18 cellular contexts compared by ENCODE assay signal in genomic region chr17:8458128-8458527, GRCh38.
"Had no signal": no experiment of that assay in that cellular context is flagged by ENCODE, and none has a peak within 500 bp of the region (broad histone marks: within the 10 kb centered on the region; RNA-seq: fewer than 3 reads in every experiment).

No MANE protein-coding gene starts in this region.

- H3K9me3 ChIP-seq: heart left ventricle, testis, tibial nerve, upper lobe of right lung, vagina had no signal

- H3K4me3 ChIP-seq: coronary artery, dorsolateral prefrontal cortex, heart left ventricle, testis, tibial nerve, upper lobe of right lung, vagina had no signal

- H3K27ac Mint-ChIP-seq: nephron had no signal

- H3K4me3 Mint-ChIP-seq: naive B cell; nephron; stimulated activated naive CD8-positive, alpha-beta T cell treated with anti-CD3 and anti-CD28 coated beads, Interleukin-15, amount 100 ng/mL, for 72 hours had no signal

- H3K9me3 Mint-ChIP-seq: naive B cell; nephron; stimulated activated naive CD8-positive, alpha-beta T cell treated with anti-CD3 and anti-CD28 coated beads, Interleukin-15, amount 100 ng/mL, for 72 hours had no signal

- H3K27me3 ChIP-seq: dorsolateral prefrontal cortex, heart left ventricle, testis, tibial nerve, upper lobe of right lung, vagina had no signal

- H3K4me1 ChIP-seq: testis, tibial nerve, upper lobe of right lung, vagina had no signal

- DNase-seq: dorsolateral prefrontal cortex; effector CD8-positive, alpha-beta T cell; heart left ventricle; hippocampal formation; kidney glomerular epithelial cell; mesendoderm; naive B cell; posterior cingulate gyrus; right cardiac atrium; small intestine; stimulated activated CD4-positive, alpha-beta T cell treated with anti-CD3 and anti-CD28 coated beads, Interleukin-12 subunit alpha, Interleukin-12 subunit beta, amount 100 ng/mL, for 4 hours; stimulated activated naive CD8-positive, alpha-beta T cell treated with anti-CD3 and anti-CD28 coated beads, Interleukin-15, amount 100 ng/mL, for 72 hours; testis; upper lobe of right lung had no signal

- H3K27ac ChIP-seq: coronary artery, heart left ventricle, testis, tibial nerve, upper lobe of right lung, vagina had no signal

- H3K27me3 Mint-ChIP-seq: naive B cell; stimulated activated naive CD8-positive, alpha-beta T cell treated with anti-CD3 and anti-CD28 coated beads, Interleukin-15, amount 100 ng/mL, for 72 hours had no signal
